Comparison of ENCODE assay signal across 3 cellular contexts in genomic region chr1:208121965-208122364, GRCh38.
TF ChIP-seq lines count a peak whose summit lies in the region.

No MANE protein-coding gene starts in this region.

TF ChIP-seq in IMR-90, 13 proteins besides CTCF, POLR2A, EP300 and RAD21:
- TF ChIP-seq CEBPB (IDR thresholded peaks at IDR 0.05; ENCODE audit: low read depth, low read length) (no peak), RFX5 (IDR thresholded peaks at IDR 0.05; ENCODE audit: low read depth, low read length) (no peak), MAFK (IDR thresholded peaks at IDR 0.05; ENCODE audit: low read depth, low read length) (no peak), FOS (IDR thresholded peaks at IDR 0.05; ENCODE audit: low read depth, low read length) (no peak), NFE2L2 (IDR thresholded peaks at IDR 0.05; ENCODE audit: low read depth, low read length) (no peak), BHLHE40 (IDR thresholded peaks at IDR 0.05; ENCODE audit: low read depth, low read length) (no peak), SMC3 (IDR thresholded peaks at IDR 0.05; ENCODE audit: low read depth, low read length) (no peak), CHD1 (IDR thresholded peaks at IDR 0.05; ENCODE audit: low read depth, low read length) (no peak), MXI1 (IDR thresholded peaks at IDR 0.05; ENCODE audit: borderline replicate concordance, low read depth, low read length) (no peak), MAZ (IDR thresholded peaks at IDR 0.05; ENCODE audit: borderline replicate concordance, low read depth, low read length) (no peak), RCOR1 (IDR thresholded peaks at IDR 0.05; ENCODE audit: insufficient replicate concordance, low read length) (no peak)
- TF ChIP-seq, protein P1, sequence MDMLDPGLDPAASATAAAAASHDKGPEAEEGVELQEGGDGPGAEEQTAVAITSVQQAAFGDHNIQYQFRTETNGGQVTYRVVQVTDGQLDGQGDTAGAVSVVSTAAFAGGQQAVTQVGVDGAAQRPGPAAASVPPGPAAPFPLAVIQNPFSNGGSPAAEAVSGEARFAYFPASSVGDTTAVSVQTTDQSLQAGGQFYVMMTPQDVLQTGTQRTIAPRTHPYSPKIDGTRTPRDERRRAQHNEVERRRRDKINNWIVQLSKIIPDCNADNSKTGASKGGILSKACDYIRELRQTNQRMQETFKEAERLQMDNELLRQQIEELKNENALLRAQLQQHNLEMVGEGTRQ (IDR thresholded peaks at IDR 0.05; ENCODE audit: low read depth, low read length), result no peak
- TF ChIP-seq, protein P2, sequence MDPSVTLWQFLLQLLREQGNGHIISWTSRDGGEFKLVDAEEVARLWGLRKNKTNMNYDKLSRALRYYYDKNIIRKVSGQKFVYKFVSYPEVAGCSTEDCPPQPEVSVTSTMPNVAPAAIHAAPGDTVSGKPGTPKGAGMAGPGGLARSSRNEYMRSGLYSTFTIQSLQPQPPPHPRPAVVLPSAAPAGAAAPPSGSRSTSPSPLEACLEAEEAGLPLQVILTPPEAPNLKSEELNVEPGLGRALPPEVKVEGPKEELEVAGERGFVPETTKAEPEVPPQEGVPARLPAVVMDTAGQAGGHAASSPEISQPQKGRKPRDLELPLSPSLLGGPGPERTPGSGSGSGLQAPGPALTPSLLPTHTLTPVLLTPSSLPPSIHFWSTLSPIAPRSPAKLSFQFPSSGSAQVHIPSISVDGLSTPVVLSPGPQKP (IDR thresholded peaks at IDR 0.05; ENCODE audit: borderline replicate concordance, low read depth, low read length), result no peak

TF ChIP-seq in SK-N-SH, 30 proteins besides CTCF, POLR2A, EP300 and RAD21:
- TF ChIP-seq SIN3A (IDR thresholded peaks at IDR 0.05; ENCODE audit: borderline replicate concordance, low read depth, low read length) (no peak), GATA2 (CRISPR knock-in tag; IDR thresholded peaks at IDR 0.05) (peak; percentile 72), EZH2phosphoT487 (IDR thresholded peaks at IDR 0.05; ENCODE audit: borderline replicate concordance, low read depth) (no peak), CHD2 (IDR thresholded peaks at IDR 0.05; ENCODE audit: low read length, partially characterized antibody) (peak; percentile 43), RCOR1 (IDR thresholded peaks at IDR 0.05; ENCODE audit: low read length) (peak; percentile 86), ELF1 (IDR thresholded peaks at IDR 0.05) (no peak), FOXM1 (IDR thresholded peaks at IDR 0.05; ENCODE audit: low read depth) (no peak), NRF1 (IDR thresholded peaks at IDR 0.05; ENCODE audit: low read depth, low read length) (no peak)
- TF ChIP-seq, protein P1 (IDR thresholded peaks at IDR 0.05; ENCODE audit: borderline replicate concordance, low read depth, low read length), result no peak
TF ChIP-seq in SK-N-SH: peak in this region for 3.

TF ChIP-seq in H1, 55 proteins besides CTCF, POLR2A, EP300 and RAD21:
- no peak for TF ChIP-seq TAF7 (optimal IDR thresholded peaks at IDR 0.05; ENCODE audit: borderline replicate concordance, low read depth, low read length)
- TF ChIP-seq CBX8 (IDR thresholded peaks at IDR 0.05; ENCODE audit: borderline replicate concordance, low read depth, low read length), result no peak
- TF ChIP-seq TAF1 (IDR thresholded peaks at IDR 0.05; ENCODE audit: low read depth, low read length), result no peak
- no peak for TF ChIP-seq NRF1 (IDR thresholded peaks at IDR 0.05; ENCODE audit: low read depth, low read length)
- no peak for TF ChIP-seq SIX5 (IDR thresholded peaks at IDR 0.05; ENCODE audit: low read depth, low read length)
- no peak for TF ChIP-seq SRF (IDR thresholded peaks at IDR 0.05; ENCODE audit: low read depth, low read length)
- TF ChIP-seq JUN (IDR thresholded peaks at IDR 0.05; ENCODE audit: low read depth, low read length), result no peak
- no peak for TF ChIP-seq SP1 (IDR thresholded peaks at IDR 0.05; ENCODE audit: low read depth, low read length)
- TF ChIP-seq RNF2 (IDR thresholded peaks at IDR 0.05; ENCODE audit: borderline replicate concordance, low read depth, low read length, missing control alignments, poor library complexity, severe bottlenecking), result no peak
- TF ChIP-seq POLR2AphosphoS5 (IDR thresholded peaks at IDR 0.05; ENCODE audit: low read depth, low read length), result no peak
- TF ChIP-seq TEAD4 (IDR thresholded peaks at IDR 0.05; ENCODE audit: low read depth, low read length), result no peak
- no peak for TF ChIP-seq CTBP2 (IDR thresholded peaks at IDR 0.05; ENCODE audit: borderline replicate concordance, insufficient read depth, insufficient read length, low read length)
